2 cellular contexts compared by ENCODE assay signal in the genomic region with DNA sequence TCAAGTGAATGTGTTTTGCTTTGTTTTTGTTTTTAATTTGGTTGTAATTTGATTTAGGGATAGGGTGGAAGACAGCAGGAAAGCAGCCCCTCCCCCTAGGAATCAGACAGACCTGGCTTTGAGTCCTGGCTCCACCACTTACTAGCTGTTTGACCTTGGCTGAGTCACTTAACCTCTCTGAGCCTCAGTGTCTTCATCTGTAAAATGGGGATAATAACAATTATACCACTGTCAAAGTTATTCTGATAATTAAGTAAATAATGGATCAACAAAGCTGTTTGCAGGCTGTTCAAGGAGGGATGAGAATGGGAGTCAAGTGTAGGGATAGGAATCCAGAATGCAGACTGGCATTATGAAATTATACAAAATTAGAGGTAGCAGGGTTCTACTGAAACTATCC.
TF ChIP-seq lines count a peak whose summit lies in the region.

No MANE protein-coding gene starts in this region.

TF ChIP-seq in GM23338, 12 proteins besides CTCF, POLR2A, EP300 and RAD21 (continued from another document):
- TF ChIP-seq, protein P1, sequence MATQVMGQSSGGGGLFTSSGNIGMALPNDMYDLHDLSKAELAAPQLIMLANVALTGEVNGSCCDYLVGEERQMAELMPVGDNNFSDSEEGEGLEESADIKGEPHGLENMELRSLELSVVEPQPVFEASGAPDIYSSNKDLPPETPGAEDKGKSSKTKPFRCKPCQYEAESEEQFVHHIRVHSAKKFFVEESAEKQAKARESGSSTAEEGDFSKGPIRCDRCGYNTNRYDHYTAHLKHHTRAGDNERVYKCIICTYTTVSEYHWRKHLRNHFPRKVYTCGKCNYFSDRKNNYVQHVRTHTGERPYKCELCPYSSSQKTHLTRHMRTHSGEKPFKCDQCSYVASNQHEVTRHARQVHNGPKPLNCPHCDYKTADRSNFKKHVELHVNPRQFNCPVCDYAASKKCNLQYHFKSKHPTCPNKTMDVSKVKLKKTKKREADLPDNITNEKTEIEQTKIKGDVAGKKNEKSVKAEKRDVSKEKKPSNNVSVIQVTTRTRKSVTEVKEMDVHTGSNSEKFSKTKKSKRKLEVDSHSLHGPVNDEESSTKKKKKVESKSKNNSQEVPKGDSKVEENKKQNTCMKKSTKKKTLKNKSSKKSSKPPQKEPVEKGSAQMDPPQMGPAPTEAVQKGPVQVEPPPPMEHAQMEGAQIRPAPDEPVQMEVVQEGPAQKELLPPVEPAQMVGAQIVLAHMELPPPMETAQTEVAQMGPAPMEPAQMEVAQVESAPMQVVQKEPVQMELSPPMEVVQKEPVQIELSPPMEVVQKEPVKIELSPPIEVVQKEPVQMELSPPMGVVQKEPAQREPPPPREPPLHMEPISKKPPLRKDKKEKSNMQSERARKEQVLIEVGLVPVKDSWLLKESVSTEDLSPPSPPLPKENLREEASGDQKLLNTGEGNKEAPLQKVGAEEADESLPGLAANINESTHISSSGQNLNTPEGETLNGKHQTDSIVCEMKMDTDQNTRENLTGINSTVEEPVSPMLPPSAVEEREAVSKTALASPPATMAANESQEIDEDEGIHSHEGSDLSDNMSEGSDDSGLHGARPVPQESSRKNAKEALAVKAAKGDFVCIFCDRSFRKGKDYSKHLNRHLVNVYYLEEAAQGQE (IDR thresholded peaks at IDR 0.05; ENCODE audit: unreplicated experiment), result no peak
- TF ChIP-seq EZH2phosphoT487 (IDR thresholded peaks at IDR 0.05; ENCODE audit: unreplicated experiment), result no peak
- TF ChIP-seq STAT1 (IDR thresholded peaks at IDR 0.05; ENCODE audit: unreplicated experiment), result no peak
- no peak for TF ChIP-seq CREB1 (CRISPR knock-in tag; IDR thresholded peaks at IDR 0.05; ENCODE audit: low read depth)
- no peak for TF ChIP-seq NANOG (IDR thresholded peaks at IDR 0.05; ENCODE audit: borderline replicate concordance)
- no peak for TF ChIP-seq JUNB (IDR thresholded peaks at IDR 0.05; ENCODE audit: unreplicated experiment)
- no peak for TF ChIP-seq ZNF331 (CRISPR knock-in tag; IDR thresholded peaks at IDR 0.05; ENCODE audit: low read depth)
- TF ChIP-seq ZNF462 (CRISPR knock-in tag; IDR thresholded peaks at IDR 0.05), result no peak
- no peak for TF ChIP-seq EZH2 (IDR thresholded peaks at IDR 0.05; ENCODE audit: low read depth, unreplicated experiment)

TF ChIP-seq in WTC11, 78 proteins besides CTCF, POLR2A, EP300 and RAD21 (continued from another document):
- TF ChIP-seq, protein P2, sequence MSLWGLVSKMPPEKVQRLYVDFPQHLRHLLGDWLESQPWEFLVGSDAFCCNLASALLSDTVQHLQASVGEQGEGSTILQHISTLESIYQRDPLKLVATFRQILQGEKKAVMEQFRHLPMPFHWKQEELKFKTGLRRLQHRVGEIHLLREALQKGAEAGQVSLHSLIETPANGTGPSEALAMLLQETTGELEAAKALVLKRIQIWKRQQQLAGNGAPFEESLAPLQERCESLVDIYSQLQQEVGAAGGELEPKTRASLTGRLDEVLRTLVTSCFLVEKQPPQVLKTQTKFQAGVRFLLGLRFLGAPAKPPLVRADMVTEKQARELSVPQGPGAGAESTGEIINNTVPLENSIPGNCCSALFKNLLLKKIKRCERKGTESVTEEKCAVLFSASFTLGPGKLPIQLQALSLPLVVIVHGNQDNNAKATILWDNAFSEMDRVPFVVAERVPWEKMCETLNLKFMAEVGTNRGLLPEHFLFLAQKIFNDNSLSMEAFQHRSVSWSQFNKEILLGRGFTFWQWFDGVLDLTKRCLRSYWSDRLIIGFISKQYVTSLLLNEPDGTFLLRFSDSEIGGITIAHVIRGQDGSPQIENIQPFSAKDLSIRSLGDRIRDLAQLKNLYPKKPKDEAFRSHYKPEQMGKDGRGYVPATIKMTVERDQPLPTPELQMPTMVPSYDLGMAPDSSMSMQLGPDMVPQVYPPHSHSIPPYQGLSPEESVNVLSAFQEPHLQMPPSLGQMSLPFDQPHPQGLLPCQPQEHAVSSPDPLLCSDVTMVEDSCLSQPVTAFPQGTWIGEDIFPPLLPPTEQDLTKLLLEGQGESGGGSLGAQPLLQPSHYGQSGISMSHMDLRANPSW (CRISPR knock-in tag; conservative IDR thresholded peaks at IDR 0.05; ENCODE audit: low read depth), result no peak
- TF ChIP-seq OVOL2 (CRISPR knock-in tag; IDR thresholded peaks at IDR 0.05; ENCODE audit: borderline replicate concordance) (no peak), ZNF263 (CRISPR knock-in tag; IDR thresholded peaks at IDR 0.05; ENCODE audit: low read depth) (no peak), KAT7 (CRISPR knock-in tag; IDR thresholded peaks at IDR 0.05; ENCODE audit: borderline replicate concordance) (no peak), RELA (CRISPR knock-in tag; IDR thresholded peaks at IDR 0.05; ENCODE audit: borderline replicate concordance) (no peak), ZNF532 (CRISPR knock-in tag; IDR thresholded peaks at IDR 0.05; ENCODE audit: borderline replicate concordance) (no peak), ZNF671 (CRISPR knock-in tag; IDR thresholded peaks at IDR 0.05) (no peak), MYBL2 (CRISPR knock-in tag; IDR thresholded peaks at IDR 0.05) (no peak), FOXJ3 (CRISPR knock-in tag; IDR thresholded peaks at IDR 0.05; ENCODE audit: borderline replicate concordance) (no peak), SP1 (CRISPR knock-in tag; conservative IDR thresholded peaks at IDR 0.05) (no peak), PRRX2 (CRISPR knock-in tag; IDR thresholded peaks at IDR 0.05) (no peak), ZNF219 (CRISPR knock-in tag; IDR thresholded peaks at IDR 0.05; ENCODE audit: borderline replicate concordance) (no peak), TP53 (CRISPR knock-in tag; IDR thresholded peaks at IDR 0.05) (no peak), NR1H2 (CRISPR knock-in tag; IDR thresholded peaks at IDR 0.05) (no peak)
- TF ChIP-seq, protein P3, sequence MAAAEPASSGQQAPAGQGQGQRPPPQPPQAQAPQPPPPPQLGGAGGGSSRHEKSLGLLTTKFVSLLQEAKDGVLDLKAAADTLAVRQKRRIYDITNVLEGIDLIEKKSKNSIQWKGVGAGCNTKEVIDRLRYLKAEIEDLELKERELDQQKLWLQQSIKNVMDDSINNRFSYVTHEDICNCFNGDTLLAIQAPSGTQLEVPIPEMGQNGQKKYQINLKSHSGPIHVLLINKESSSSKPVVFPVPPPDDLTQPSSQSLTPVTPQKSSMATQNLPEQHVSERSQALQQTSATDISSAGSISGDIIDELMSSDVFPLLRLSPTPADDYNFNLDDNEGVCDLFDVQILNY (CRISPR knock-in tag; IDR thresholded peaks at IDR 0.05), result no peak
- TF ChIP-seq, protein P4, sequence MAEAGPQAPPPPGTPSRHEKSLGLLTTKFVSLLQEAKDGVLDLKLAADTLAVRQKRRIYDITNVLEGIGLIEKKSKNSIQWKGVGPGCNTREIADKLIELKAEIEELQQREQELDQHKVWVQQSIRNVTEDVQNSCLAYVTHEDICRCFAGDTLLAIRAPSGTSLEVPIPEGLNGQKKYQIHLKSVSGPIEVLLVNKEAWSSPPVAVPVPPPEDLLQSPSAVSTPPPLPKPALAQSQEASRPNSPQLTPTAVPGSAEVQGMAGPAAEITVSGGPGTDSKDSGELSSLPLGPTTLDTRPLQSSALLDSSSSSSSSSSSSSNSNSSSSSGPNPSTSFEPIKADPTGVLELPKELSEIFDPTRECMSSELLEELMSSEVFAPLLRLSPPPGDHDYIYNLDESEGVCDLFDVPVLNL (CRISPR knock-in tag; IDR thresholded peaks at IDR 0.05; ENCODE audit: borderline replicate concordance, low read depth), result no peak
- TF ChIP-seq, protein P5, sequence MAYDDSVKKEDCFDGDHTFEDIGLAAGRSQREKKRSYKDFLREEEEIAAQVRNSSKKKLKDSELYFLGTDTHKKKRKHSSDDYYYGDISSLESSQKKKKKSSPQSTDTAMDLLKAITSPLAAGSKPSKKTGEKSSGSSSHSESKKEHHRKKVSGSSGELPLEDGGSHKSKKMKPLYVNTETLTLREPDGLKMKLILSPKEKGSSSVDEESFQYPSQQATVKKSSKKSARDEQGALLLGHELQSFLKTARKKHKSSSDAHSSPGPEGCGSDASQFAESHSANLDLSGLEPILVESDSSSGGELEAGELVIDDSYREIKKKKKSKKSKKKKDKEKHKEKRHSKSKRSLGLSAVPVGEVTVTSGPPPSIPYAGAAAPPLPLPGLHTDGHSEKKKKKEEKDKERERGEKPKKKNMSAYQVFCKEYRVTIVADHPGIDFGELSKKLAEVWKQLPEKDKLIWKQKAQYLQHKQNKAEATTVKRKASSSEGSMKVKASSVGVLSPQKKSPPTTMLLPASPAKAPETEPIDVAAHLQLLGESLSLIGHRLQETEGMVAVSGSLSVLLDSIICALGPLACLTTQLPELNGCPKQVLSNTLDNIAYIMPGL (CRISPR knock-in tag; IDR thresholded peaks at IDR 0.05), result no peak
